Comparison of ENCODE assay signal across 13 cellular contexts in the genomic region with DNA sequence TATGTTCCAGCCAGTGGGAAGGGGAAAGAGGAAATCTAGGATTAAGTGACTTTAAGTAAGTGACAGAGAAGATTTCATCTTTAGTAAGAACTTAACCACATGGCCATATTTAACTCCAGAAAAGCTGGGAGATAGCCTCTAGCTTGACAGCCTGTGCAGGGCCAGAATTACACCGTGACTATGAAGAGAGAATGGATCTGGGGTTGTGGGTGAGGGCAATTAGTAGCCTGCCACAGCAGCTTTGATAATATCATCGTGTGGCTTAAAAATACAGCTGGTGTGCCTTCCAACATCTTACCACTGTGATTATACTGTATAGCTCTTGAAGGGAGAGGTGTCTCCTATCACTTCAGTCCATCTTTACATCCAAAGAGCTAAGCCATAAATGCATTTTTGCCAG. TPM values are rescaled to one million over a fixed set of nuclear protein-coding genes. Genes with fewer than 3 reads are reported as not detected.
DNase-seq lines count a peak whose midpoint lies in the region; ATAC-seq and TF ChIP-seq lines count a peak whose summit lies in the region.
"Had no signal": no experiment of that assay in that cellular context is flagged by ENCODE, and none has a peak within 500 bp of the region (broad histone marks: within the 10 kb centered on the region; RNA-seq: fewer than 3 reads in every experiment).

No MANE protein-coding gene starts in this region.

- H3K36me3 Mint-ChIP-seq in neural crest cell (ENCODE audit: low read depth): no peaks in the 10 kb centered on the region
- H3K36me3 Mint-ChIP-seq: CD4-positive, alpha-beta memory T cell had no signal

- H3K36me3 ChIP-seq in BE2C: no peaks in the 10 kb centered on the region

- no peaks in the 10 kb centered on the region for H3K27me3 ChIP-seq in BE2C

- no peaks in the 10 kb centered on the region for H3K9me3 Mint-ChIP-seq in neural crest cell
- H3K9me3 Mint-ChIP-seq: GM23338 had no signal

- no peak for ATAC-seq in GM21529 (IDR thresholded peaks at IDR 0.05; ENCODE audit: unreplicated experiment)
- ATAC-seq: GM23338 had no signal

- H3K4me3 ChIP-seq in BE2C (ENCODE audit: low read depth, low read length): no peak overlapping the region
- H3K4me3 ChIP-seq: GM23338 had no signal

- TF ChIP-seq CTCF in BE2C (IDR thresholded peaks at IDR 0.05; ENCODE audit: low read depth, low read length) (no peak), neural crest cell (conservative IDR thresholded peaks at IDR 0.05) (no peak), GM10266 (IDR thresholded peaks at IDR 0.05; ENCODE audit: control insufficient read depth, insufficient read depth, low read depth, missing control alignments) (no peak)

- no peaks in the 10 kb centered on the region for H3K4me1 Mint-ChIP-seq in neural crest cell
- H3K4me1 Mint-ChIP-seq: CD4-positive, alpha-beta memory T cell had no signal

- H3K27me3 Mint-ChIP-seq in neural crest cell (ENCODE audit: low read depth): peaks cover 3% of the 10 kb centered on the region

- peak overlapping the region; percentile 8 for H3K27ac Mint-ChIP-seq in neural crest cell (ENCODE audit: unreplicated experiment)
- H3K27ac Mint-ChIP-seq: CD4-positive, alpha-beta memory T cell; GM23338 had no signal

- no peak overlapping the region for H3K4me3 Mint-ChIP-seq in neural crest cell
- H3K4me3 Mint-ChIP-seq: CD4-positive, alpha-beta memory T cell; GM23338 had no signal

- H3K9me3 ChIP-seq in BE2C: no peaks in the 10 kb centered on the region

- DNase-seq in BE2C (peak; percentile 30), NCI-H82 (lab: John Stamatoyannopoulos, UW) (peak; percentile 66), SK-N-DZ (ENCODE audit: low spot score) (peak; percentile 78), neural crest cell (ENCODE audit: low read depth, low spot score) (no peak), GM10266 (ENCODE audit: extremely low spot score) (no peak)
- no peak for DNase-seq in activated naive CD4-positive, alpha-beta T cell treated with Interleukin-2 at 50 U/mL for 16 hours
- DNase-seq: ACHN; CD4-positive, alpha-beta memory T cell; DMS53; GF-D8; H7 had no signal

- peaks cover 8% of the 10 kb centered on the region; the same call in 1 of the 2 replicates for H3K4me1 ChIP-seq in BE2C

RNA-seq across cellular contexts. Expression of a gene that starts 57.6 kb away (rescaled TPM):
- 12.7 TPM for polyA plus RNA-seq in BE2C (2012; ENCODE audit: insufficient read depth, insufficient read length, low read depth)
- 8.2 and 9.7 TPM in 2 replicates for polyA plus RNA-seq in SK-N-DZ (2014; cell fraction: cytosol; rRNA removed)
- polyA plus RNA-seq in SK-N-DZ (2014; cell fraction: nucleus; rRNA removed): 11.7 and 13.1 TPM in 2 replicates
- 15.9 and 16.1 TPM in 2 replicates for total RNA-seq in neural crest cell

Comparison
In these comparisons a context has a peak if more than half of its experiments do, and no peak if none do; other contexts are left out.
1. DNase-seq: peak in BE2C (single experiment), NCI-H82 (single experiment) and SK-N-DZ (single experiment); none in neural crest cell (single experiment), activated naive CD4-positive, alpha-beta T cell treated with Interleukin-2 at 50 U/mL for 16 hours (single experiment) and GM10266 (single experiment).